Comparison of ENCODE assay signal across 8 cellular contexts in genomic region chr4:63717384-63717783, GRCh38.
DNase-seq lines count a peak whose midpoint lies in the region; ATAC-seq, FAIRE-seq and TF ChIP-seq lines count a peak whose summit lies in the region.

No MANE protein-coding gene starts in this region.

- no peak for ATAC-seq in HG03342 (IDR thresholded peaks at IDR 0.05; ENCODE audit: unreplicated experiment)
- ATAC-seq in GM18517 (IDR thresholded peaks at IDR 0.05; ENCODE audit: unreplicated experiment): no peak
- no peak for ATAC-seq in psoas muscle

- H3K9me3 ChIP-seq in psoas muscle: no peaks in the 10 kb centered on the region

- no peaks in the 10 kb centered on the region for H3K27me3 ChIP-seq in psoas muscle (ENCODE audit: insufficient read depth in 3 of 3, low read length in 2 of 3)

- TF ChIP-seq EP300 in Ishikawa (IDR thresholded peaks at IDR 0.05; ENCODE audit: borderline replicate concordance): no peak

- no peak overlapping the region for H3K4me3 ChIP-seq in psoas muscle

- no peaks in the 10 kb centered on the region for H3K36me3 ChIP-seq in psoas muscle (ENCODE audit: insufficient read depth in 1 of 2, low read depth in 1 of 2)

- H3K27ac ChIP-seq in psoas muscle: no peak overlapping the region

- 18 to 32% (median 23%) methylated on average over 2 of the region's 2 CpGs for WGBS in psoas muscle, 3 donors

- peak; percentile 71 for TF ChIP-seq RAD21 in Ishikawa (IDR thresholded peaks at IDR 0.05; ENCODE audit: low read depth)

- no peaks in the 10 kb centered on the region for H3K4me1 ChIP-seq in psoas muscle

- no peak for TF ChIP-seq CTCF in psoas muscle (IDR thresholded peaks at IDR 0.05)

- in situ Hi-C loops in SK-MEL-5 (cut with HindIII; ENCODE audit: low pct_unique_long_range_greater_than_20kb, low sequenced_read_pairs): no loop called here

- FAIRE-seq in RCC 7860 (lab: Jason Lieb, UNC): no peak

- DNase-seq in DMS53 (lab: John Stamatoyannopoulos, UW): peak; percentile 57
- peak; percentile 28 for DNase-seq in SK-MEL-5 (ENCODE audit: low read depth, low spot score)
- DNase-seq in kidney glomerular epithelial cell (lab: John Stamatoyannopoulos, UW): peak; percentile 25
- DNase-seq in psoas muscle: no peak
- no peak for DNase-seq in RCC 7860 (ENCODE audit: low spot score)

- intact Hi-C loops in psoas muscle (cut with DNase I): no loop called here

TF ChIP-seq in Ishikawa, 13 proteins besides CTCF, POLR2A, EP300 and RAD21:
- TF ChIP-seq TCF12 (IDR thresholded peaks at IDR 0.05; ENCODE audit: low read depth): no peak
- TF ChIP-seq CEBPB (IDR thresholded peaks at IDR 0.05): no peak
- TF ChIP-seq MAX (IDR thresholded peaks at IDR 0.05): no peak
- no peak for TF ChIP-seq CREB1 (IDR thresholded peaks at IDR 0.05; ENCODE audit: low read depth)
- TF ChIP-seq EGR1 (IDR thresholded peaks at IDR 0.05): no peak
- TF ChIP-seq ZBTB7A (IDR thresholded peaks at IDR 0.05; ENCODE audit: low read depth): no peak
- no peak for TF ChIP-seq NFIC (IDR thresholded peaks at IDR 0.05)
- TF ChIP-seq REST (IDR thresholded peaks at IDR 0.05; ENCODE audit: low read depth): no peak
- TF ChIP-seq USF1 (IDR thresholded peaks at IDR 0.05): no peak
- no peak for TF ChIP-seq YY1 (IDR thresholded peaks at IDR 0.05; ENCODE audit: low read depth)
- no peak for TF ChIP-seq FOXM1 (IDR thresholded peaks at IDR 0.05; ENCODE audit: borderline replicate concordance, low read depth)
- no peak for TF ChIP-seq TEAD4 (IDR thresholded peaks at IDR 0.05)
- TF ChIP-seq TAF1 (IDR thresholded peaks at IDR 0.05; ENCODE audit: low read depth): no peak

Comparison
In these comparisons a context has a peak if more than half of its experiments do, and no peak if none do; other contexts are left out.
1. DNase-seq: peak in DMS53 (single experiment), SK-MEL-5 (single experiment) and kidney glomerular epithelial cell (single experiment); none in psoas muscle (0 of 2) and RCC 7860 (single experiment).